Comparison of ENCODE assay signal across 24 cellular contexts in the genomic region with DNA sequence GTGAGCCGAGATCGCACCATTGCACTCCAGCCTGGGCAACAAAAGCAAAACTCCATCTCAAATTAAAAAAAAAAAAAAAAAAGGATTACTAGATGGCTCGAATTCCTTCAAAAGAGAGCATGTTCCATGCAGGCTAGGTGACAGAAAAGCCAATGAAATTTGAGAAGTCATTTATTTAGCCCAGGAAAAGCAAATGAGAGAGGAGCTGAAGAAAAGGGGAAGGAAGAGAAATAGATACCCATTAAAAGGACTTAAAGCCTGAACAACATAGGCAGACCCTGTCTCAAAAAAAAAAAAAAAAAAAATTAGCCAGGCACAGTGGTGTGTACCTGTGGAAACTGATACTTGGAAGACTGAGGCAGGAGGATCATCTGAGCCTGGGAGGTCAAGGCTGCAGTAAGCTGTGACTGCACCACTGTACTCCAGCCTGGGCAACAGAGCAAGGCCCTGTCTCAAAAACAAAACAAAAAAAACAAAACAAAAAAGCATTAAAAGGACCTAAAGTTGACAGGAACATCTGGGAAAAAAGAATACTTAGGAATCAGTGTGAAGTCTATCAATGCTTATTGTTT. TPM values are rescaled to one million over a fixed set of nuclear protein-coding genes. Genes with fewer than 3 reads are reported as not detected.
"Had no signal": no experiment of that assay in that cellular context is flagged by ENCODE, and none has a peak within 500 bp of the region (broad histone marks: within the 10 kb centered on the region; RNA-seq: fewer than 3 reads in every experiment).

No MANE protein-coding gene starts in this region.

- H3K9me3 Mint-ChIP-seq: nephron; neural crest cell; stimulated activated effector memory CD8-positive, alpha-beta T cell treated with anti-CD3 and anti-CD28 coated beads, Interleukin-12 subunit alpha, Interleukin-12 subunit beta, amount 100 ng/mL, for 72 hours; stimulated activated naive CD8-positive, alpha-beta T cell treated with anti-CD3 and anti-CD28 coated beads, Interleukin-15, Interleukin-2, amounts not matched to agents 100 ng/mL and 50 ng/mL, for 24 hours; type B pancreatic cell had no signal

- H3K27ac ChIP-seq: left lung, lower lobe of right lung, pancreas, prostate gland, sigmoid colon, spleen, suprapubic skin, thoracic aorta, tibial artery, vagina had no signal

- H3K4me1 Mint-ChIP-seq: stimulated activated effector memory CD8-positive, alpha-beta T cell treated with anti-CD3 and anti-CD28 coated beads, Interleukin-12 subunit alpha, Interleukin-12 subunit beta, amount 100 ng/mL, for 72 hours had no signal

- H3K4me3 Mint-ChIP-seq: naive thymus-derived CD8-positive, alpha-beta T cell; nephron; neural crest cell; stimulated activated effector memory CD8-positive, alpha-beta T cell treated with anti-CD3 and anti-CD28 coated beads, Interleukin-12 subunit alpha, Interleukin-12 subunit beta, amount 100 ng/mL, for 72 hours; stimulated activated naive CD8-positive, alpha-beta T cell treated with anti-CD3 and anti-CD28 coated beads, Interleukin-15, Interleukin-2, amounts not matched to agents 100 ng/mL and 50 ng/mL, for 24 hours had no signal

- H3K4me1 ChIP-seq: pancreas, prostate gland had no signal

- H3K27me3 ChIP-seq: left lung, pancreas, sigmoid colon, suprapubic skin, tibial artery, vagina had no signal

- H3K4me3 ChIP-seq: left lung, lower lobe of right lung, pancreas, prostate gland, sigmoid colon, spleen, suprapubic skin, thoracic aorta, tibial artery, vagina had no signal

- H3K27ac Mint-ChIP-seq: naive thymus-derived CD8-positive, alpha-beta T cell; stimulated activated effector memory CD8-positive, alpha-beta T cell treated with anti-CD3 and anti-CD28 coated beads, Interleukin-12 subunit alpha, Interleukin-12 subunit beta, amount 100 ng/mL, for 72 hours; stimulated activated naive CD8-positive, alpha-beta T cell treated with anti-CD3 and anti-CD28 coated beads, Interleukin-15, Interleukin-2, amounts not matched to agents 100 ng/mL and 50 ng/mL, for 24 hours had no signal

- H3K9me3 ChIP-seq: left lung, lower lobe of right lung, pancreas, prostate gland, sigmoid colon, spleen, suprapubic skin, thoracic aorta, tibial artery, vagina had no signal

- DNase-seq: hippocampal formation; kidney glomerular epithelial cell; left lung; lower lobe of right lung; mammary epithelial cell; mesenchymal stem cell; naive thymus-derived CD8-positive, alpha-beta T cell; pancreas; retina; sigmoid colon; spleen; stimulated activated CD4-positive, alpha-beta T cell treated with anti-CD3 and anti-CD28 coated beads, Interleukin-4, amount 100 ng/mL, for 24 hours; stimulated activated naive CD4-positive, alpha-beta T cell; tibial artery had no signal

- H3K27me3 Mint-ChIP-seq: type B pancreatic cell had no signal

- ATAC-seq: left lung; lower lobe of right lung; naive thymus-derived CD8-positive, alpha-beta T cell; pancreas; right cardiac atrium; stimulated activated effector memory CD8-positive, alpha-beta T cell treated with anti-CD3 and anti-CD28 coated beads, Interleukin-12 subunit alpha, Interleukin-12 subunit beta, amount 100 ng/mL, for 72 hours had no signal

- H3K36me3 ChIP-seq: left lung, lower lobe of right lung, pancreas, prostate gland, sigmoid colon, spleen, suprapubic skin, thoracic aorta, tibial artery, vagina had no signal

- H3K36me3 Mint-ChIP-seq: naive thymus-derived CD8-positive, alpha-beta T cell; stimulated activated effector memory CD8-positive, alpha-beta T cell treated with anti-CD3 and anti-CD28 coated beads, Interleukin-12 subunit alpha, Interleukin-12 subunit beta, amount 100 ng/mL, for 72 hours had no signal

RNA-seq across cellular contexts. Expression of a gene that starts 11.1 kb away (rescaled TPM):
- total RNA-seq: naive thymus-derived CD8-positive, alpha-beta T cell had no signal
